ENCODE assay signal across 10 cellular contexts in genomic region chr15:96416218-96416933, GRCh38.
DNase-seq lines count a peak whose midpoint lies in the region; ATAC-seq, FAIRE-seq and TF ChIP-seq lines count a peak whose summit lies in the region.
"Had no signal": no experiment of that assay in that cellular context is flagged by ENCODE, and none has a peak within 500 bp of the region (broad histone marks: within the 10 kb centered on the region; RNA-seq: fewer than 3 reads in every experiment).

No MANE protein-coding gene starts in this region.

- FAIRE-seq in H54 (lab: Jason Lieb, UNC): no peak

- TF ChIP-seq POLR2A in H54 (IDR thresholded peaks at IDR 0.05; ENCODE audit: low read depth, low read length): no peak

- TF ChIP-seq CTCF in brain (conservative IDR thresholded peaks at IDR 0.05): no peak

- peak overlapping the region in 2 of 5 experiments; percentile 91 to 92 for H3K27ac Mint-ChIP-seq in brain
- H3K27ac Mint-ChIP-seq: activated naive CD8-positive, alpha-beta T cell; CD8-positive, alpha-beta T cell had no signal

- peak; percentile 51 for DNase-seq in ELF-1 (ENCODE audit: low read depth, low spot score)
- peak; percentile 54 for DNase-seq in iPS-NIHi7 (ENCODE audit: extremely low spot score)
- DNase-seq in sciatic nerve (ENCODE audit: low spot score): no peak
- DNase-seq in H54 (ENCODE audit: insufficient read length, low spot score): no peak
- no peak for DNase-seq in islet precursor cell
- no peak for DNase-seq in NCI-H128 (lab: John Stamatoyannopoulos, UW; ENCODE audit: unreplicated experiment)
- no peak for DNase-seq in RPMI8226
- DNase-seq: CD8-positive, alpha-beta T cell had no signal

- ATAC-seq in sciatic nerve: peak; percentile 64
- ATAC-seq: CD8-positive, alpha-beta T cell had no signal

- no peaks in the 10 kb centered on the region for H3K36me3 Mint-ChIP-seq in brain
- H3K36me3 Mint-ChIP-seq: activated naive CD8-positive, alpha-beta T cell; CD8-positive, alpha-beta T cell had no signal

- peak overlapping the region in 3 of 5 experiments; percentile 80 to 84 (median 82) for H3K4me3 Mint-ChIP-seq in brain
- H3K4me3 Mint-ChIP-seq: activated naive CD8-positive, alpha-beta T cell; CD8-positive, alpha-beta T cell had no signal

- H3K27me3 Mint-ChIP-seq in brain: peaks cover 100% of the 10 kb centered on the region

- peaks cover 48% of the 10 kb centered on the region for H3K4me1 Mint-ChIP-seq in brain

- peaks cover 0 to 5% (median 0%) of the 10 kb centered on the region in 5 experiments for H3K9me3 Mint-ChIP-seq in brain
- H3K9me3 Mint-ChIP-seq: CD8-positive, alpha-beta T cell had no signal

- intact Hi-C loops in sciatic nerve (cut with DNase I): loop anchor here (10.0 kb wide), 1 partner anchor 62 kb away; no protein-coding TSS in a partner anchor

Comparison
In these comparisons a context has a peak if more than half of its experiments do, and no peak if none do; other contexts are left out.
1. DNase-seq: peak in ELF-1 (single experiment) and iPS-NIHi7 (single experiment); none in sciatic nerve (single experiment), H54 (single experiment), islet precursor cell (single experiment), NCI-H128 (single experiment) and RPMI8226 (single experiment).